In genomic region chr2:185510060-185510459, GRCh38 we compare ENCODE assay signal across 21 cellular contexts.
"Had no signal": no experiment of that assay in that cellular context is flagged by ENCODE, and none has a peak within 500 bp of the region (broad histone marks: within the 10 kb centered on the region; RNA-seq: fewer than 3 reads in every experiment).

No MANE protein-coding gene starts in this region.

- H3K79me2 ChIP-seq: hepatocyte had no signal

- H3K4me2 ChIP-seq: hepatocyte had no signal

- H3K4me1 ChIP-seq: left lung, lower lobe of right lung, right atrium auricular region, right lobe of liver, spleen, suprapubic skin, tibial nerve, uterus had no signal

- H3K9me3 ChIP-seq: ovary, uterus had no signal

- H3K4me3 ChIP-seq: hepatocyte, left lung, lower lobe of right lung, mucosa of descending colon, ovary, right atrium auricular region, right lobe of liver, skin epidermis, spleen, suprapubic skin, tibial nerve, uterus had no signal

- H2AFZ ChIP-seq: hepatocyte had no signal

- ATAC-seq: left colon; left lung; lower lobe of right lung; mucosa of descending colon; naive thymus-derived CD4-positive, alpha-beta T cell; natural killer cell treated with Interleukin-12 subunit alpha and Interleukin-12 subunit beta and Interleukin-15 and Interleukin-18, amount 100 ng/mL, for 72 hours; right lobe of liver; stimulated activated effector memory CD8-positive, alpha-beta T cell treated with anti-CD3 and anti-CD28 coated beads, Interleukin-12 subunit alpha, Interleukin-12 subunit beta, amount 100 ng/mL, for 72 hours had no signal

- H3K27ac ChIP-seq: hepatocyte, left lung, lower lobe of right lung, ovary, right atrium auricular region, right lobe of liver, skin epidermis, spleen, suprapubic skin, tibial nerve, uterus had no signal

- H3K27me3 ChIP-seq: hepatocyte, left lung, ovary, right atrium auricular region, right lobe of liver, spleen, suprapubic skin, tibial nerve, uterus had no signal

- H3K36me3 ChIP-seq: left lung, lower lobe of right lung, ovary, right atrium auricular region, right lobe of liver, spleen, suprapubic skin, tibial nerve, uterus had no signal

- DNase-seq: islet precursor cell; left colon; left lung; lower lobe of right lung; mammary epithelial cell; mesendoderm; mucosa of descending colon; naive thymus-derived CD4-positive, alpha-beta T cell; ovary; right lobe of liver; spleen; stimulated activated CD4-positive, alpha-beta T cell treated with anti-CD3 and anti-CD28 coated beads, Interleukin-4, amount 100 ng/mL, for 24 hours; stimulated activated naive CD4-positive, alpha-beta T cell; uterus had no signal
